In the genomic region with DNA sequence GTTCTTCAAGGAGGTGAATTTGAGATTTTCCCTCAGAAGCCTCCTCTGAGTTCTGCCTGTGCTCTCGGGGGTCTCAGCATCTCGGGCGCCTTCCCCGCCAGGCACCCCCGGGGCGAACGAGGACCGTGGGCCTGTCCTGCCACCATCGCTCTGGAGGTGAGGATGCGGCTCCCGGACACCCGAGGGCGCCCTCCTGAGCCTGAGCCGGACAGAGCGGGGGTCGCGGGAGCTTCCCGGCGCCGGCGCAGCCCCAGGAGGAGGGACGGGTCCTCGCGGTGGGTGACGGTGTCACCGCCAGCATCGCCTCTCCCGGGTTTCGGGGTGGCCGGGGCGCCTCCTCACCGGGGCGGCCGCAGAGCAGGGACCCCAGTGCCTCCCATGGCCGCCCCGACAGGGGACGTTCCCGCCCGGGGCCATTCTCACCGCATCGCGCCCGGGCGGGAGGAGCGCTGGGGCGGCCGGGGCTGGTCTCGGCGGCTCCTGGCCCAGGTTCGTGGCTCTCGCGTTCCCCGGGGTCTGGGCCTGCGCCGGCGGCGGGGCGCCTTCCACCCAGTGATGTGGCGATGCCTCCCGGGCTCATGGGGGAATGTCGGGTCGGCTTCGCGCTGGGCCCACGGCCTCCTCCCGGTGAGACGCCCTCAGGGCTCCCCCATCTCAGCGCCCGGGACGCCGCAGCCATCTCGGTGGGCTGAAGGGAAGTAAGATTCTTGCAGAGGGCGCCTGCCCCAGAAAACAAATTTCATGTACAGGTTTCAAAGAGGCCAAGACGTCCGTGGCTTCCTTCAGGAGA, we compare ENCODE assay signal across 8 cellular contexts.
DNase-seq lines count a peak whose midpoint lies in the region; ATAC-seq and TF ChIP-seq lines count a peak whose summit lies in the region.

No MANE protein-coding gene starts in this region.

- no peak overlapping the region for H3K27ac ChIP-seq in skeletal muscle tissue (ENCODE audit: low read depth, low read length)

- H3K27me3 ChIP-seq in adipocyte (replicated peaks; ENCODE audit: control insufficient read depth, insufficient read depth, low read length) (peaks cover 34% of the 10 kb centered on the region), skeletal muscle tissue (ENCODE audit: control insufficient read depth in 3 of 3, insufficient read depth in 3 of 3, low read length in 3 of 3) (peaks cover 19 to 41% (median 33%) of the 10 kb centered on the region in 3 donors)

- DNase-seq in GM13976 (ENCODE audit: low spot score) (no peak), adipocyte (ENCODE audit: low read depth) (no peak), iPS-NIHi11 (ENCODE audit: low spot score) (peak; percentile 81), NCI-H526 (lab: John Stamatoyannopoulos, UW) (no peak)

- H3K4me3 ChIP-seq in adipocyte (ENCODE audit: low read length): peak overlapping the region; percentile 44
- H3K4me3 ChIP-seq in skeletal muscle tissue (ENCODE audit: low read length in 3 of 3): peak overlapping the region; percentile 14 to 49 (median 45)

- H3K9ac ChIP-seq in adipocyte (ENCODE audit: low read length) (no peak overlapping the region), skeletal muscle tissue (ENCODE audit: low read depth in 1 of 3, low read length in 3 of 3) (peak overlapping the region in 1 of 3 donors; percentile 33)

- H3K36me3 ChIP-seq in adipocyte (ENCODE audit: control insufficient read depth, insufficient read depth, low read length, severe bottlenecking) (no peaks in the 10 kb centered on the region), skeletal muscle tissue (ENCODE audit: control insufficient read depth in 3 of 3, insufficient read depth in 3 of 3, low read length in 3 of 3) (no peaks in the 10 kb centered on the region)

- ATAC-seq in HG03025 (IDR thresholded peaks at IDR 0.05; ENCODE audit: low FRiP score, unreplicated experiment): no peak
- ATAC-seq in GM18870 (IDR thresholded peaks at IDR 0.05; ENCODE audit: unreplicated experiment): no peak
- ATAC-seq in GM19328 (IDR thresholded peaks at IDR 0.05; ENCODE audit: unreplicated experiment): no peak

- H3K4me1 ChIP-seq in adipocyte (ENCODE audit: control insufficient read depth, insufficient read depth, low read length) (no peaks in the 10 kb centered on the region), skeletal muscle tissue (ENCODE audit: control insufficient read depth in 3 of 3, insufficient read depth in 3 of 3, low read length in 3 of 3) (peaks cover 0 to 4% (median 0%) of the 10 kb centered on the region in 3 donors)

- in situ Hi-C loops in GM13976 (cut with MboI; ENCODE audit: low sequenced_read_pairs, unreplicated experiment): no loop called here

- H3K9me3 ChIP-seq in adipocyte (ENCODE audit: control insufficient read depth, low read length): no peaks in the 10 kb centered on the region
- H3K9me3 ChIP-seq in skeletal muscle tissue (ENCODE audit: control insufficient read depth in 3 of 3, low read length in 3 of 3): no peaks in the 10 kb centered on the region

- peak; percentile 24 for TF ChIP-seq CTCF in GM13976 (IDR thresholded peaks at IDR 0.05; ENCODE audit: borderline replicate concordance, control extremely low read depth, extremely low read depth, insufficient read depth, missing control alignments)
